1 cellular context compared by ENCODE assay signal in the genomic region with DNA sequence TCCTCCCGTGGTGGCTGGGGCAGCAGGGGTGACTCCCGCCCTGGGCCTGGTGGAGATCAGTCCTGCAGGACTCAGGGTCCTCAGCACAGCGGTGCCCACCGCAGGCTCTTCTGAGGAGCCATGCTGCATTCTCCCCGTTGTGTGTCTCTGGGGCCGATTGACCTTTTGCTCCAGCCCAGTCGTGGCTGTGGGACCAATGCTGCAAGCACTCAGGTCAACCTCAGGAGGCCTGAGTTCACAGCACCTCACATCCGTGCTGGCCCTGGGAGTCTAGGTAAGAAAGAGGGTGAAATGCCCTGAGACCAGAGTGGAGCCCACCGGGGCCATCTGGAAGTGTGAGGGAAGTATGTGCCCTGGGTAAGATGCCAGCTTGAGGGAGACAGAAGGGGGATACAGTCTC.
TF ChIP-seq lines count a peak whose summit lies in the region.

No MANE protein-coding gene starts in this region.

TF ChIP-seq in IMR-90, 13 proteins besides CTCF, POLR2A, EP300 and RAD21 (continued from another document):
- TF ChIP-seq ELK1 (IDR thresholded peaks at IDR 0.05; ENCODE audit: borderline replicate concordance, low read depth, low read length) (no peak), MXI1 (IDR thresholded peaks at IDR 0.05; ENCODE audit: borderline replicate concordance, low read depth, low read length) (no peak), NFE2L2 (IDR thresholded peaks at IDR 0.05; ENCODE audit: low read depth, low read length) (no peak), USF2 (IDR thresholded peaks at IDR 0.05; ENCODE audit: low read depth, low read length) (no peak), MAZ (IDR thresholded peaks at IDR 0.05; ENCODE audit: borderline replicate concordance, low read depth, low read length) (no peak), CHD1 (IDR thresholded peaks at IDR 0.05; ENCODE audit: low read depth, low read length) (no peak), CEBPB (IDR thresholded peaks at IDR 0.05; ENCODE audit: low read depth, low read length) (no peak), FOS (IDR thresholded peaks at IDR 0.05; ENCODE audit: low read depth, low read length) (no peak)
